1 cellular context compared by ENCODE assay signal in genomic region chr2:230738924-230739323, GRCh38.
A peak's percentile ranks its signal among the peaks of the same experiment; 100 is the strongest.
TF ChIP-seq lines count a peak whose summit lies in the region.

No MANE protein-coding gene starts in this region.

TF ChIP-seq in HepG2, 621 proteins besides CTCF, POLR2A, EP300 and RAD21 (continued from another document and continues in another):
- TF ChIP-seq POGK (CRISPR knock-in tag; conservative IDR thresholded peaks at IDR 0.05) (no peak), ATRX (CRISPR knock-in tag; IDR thresholded peaks at IDR 0.05; ENCODE audit: borderline replicate concordance) (no peak), SNAPC2 (CRISPR knock-in tag; IDR thresholded peaks at IDR 0.05) (no peak), NR2C2 (CRISPR knock-in tag; IDR thresholded peaks at IDR 0.05; ENCODE audit: borderline replicate concordance) (no peak), ZNF773 (CRISPR knock-in tag; IDR thresholded peaks at IDR 0.05; ENCODE audit: borderline replicate concordance) (no peak), ZNF256 (CRISPR knock-in tag; conservative IDR thresholded peaks at IDR 0.05) (no peak), KMT2A (CRISPR knock-in tag; IDR thresholded peaks at IDR 0.05) (no peak; the same call in 1 of the 2 replicates), ZNF629 (CRISPR knock-in tag; conservative IDR thresholded peaks at IDR 0.05) (no peak), GATA4 (IDR thresholded peaks at IDR 0.05; ENCODE audit: borderline replicate concordance, low read depth) (peak; percentile 53; the same call in 1 of the 2 replicates), MXI1 (IDR thresholded peaks at IDR 0.05; ENCODE audit: borderline replicate concordance, low read depth, low read length) (no peak), KDM5B (CRISPR knock-in tag; IDR thresholded peaks at IDR 0.05; ENCODE audit: borderline replicate concordance) (no peak), ZZZ3 (CRISPR knock-in tag; IDR thresholded peaks at IDR 0.05; ENCODE audit: borderline replicate concordance) (no peak), ISL2 (CRISPR knock-in tag; IDR thresholded peaks at IDR 0.05) (peak; percentile 96), FIP1L1 (IDR thresholded peaks at IDR 0.05; ENCODE audit: borderline replicate concordance, insufficient read depth, low read depth, low read length) (no peak), ZNF446 (CRISPR knock-in tag; IDR thresholded peaks at IDR 0.05) (no peak), NFKB2 (CRISPR knock-in tag; IDR thresholded peaks at IDR 0.05; ENCODE audit: borderline replicate concordance) (no peak), SALL2 (CRISPR knock-in tag; IDR thresholded peaks at IDR 0.05) (no peak), ZNF75D (CRISPR knock-in tag; IDR thresholded peaks at IDR 0.05; ENCODE audit: borderline replicate concordance) (no peak), ZNF562 (CRISPR knock-in tag; IDR thresholded peaks at IDR 0.05; ENCODE audit: borderline replicate concordance) (no peak), ZNF598 (CRISPR knock-in tag; IDR thresholded peaks at IDR 0.05; ENCODE audit: borderline replicate concordance) (no peak), ISX (CRISPR knock-in tag; conservative IDR thresholded peaks at IDR 0.05) (no peak), CHD2 (IDR thresholded peaks at IDR 0.05; ENCODE audit: low read depth, low read length) (no peak), SIN3B (IDR thresholded peaks at IDR 0.05; ENCODE audit: low read length) (no peak), ZNF883 (CRISPR knock-in tag; IDR thresholded peaks at IDR 0.05; ENCODE audit: not compliant biosample characterization) (no peak), RAD51 (IDR thresholded peaks at IDR 0.05; ENCODE audit: borderline replicate concordance) (no peak), MYC (CRISPR knock-in tag; IDR thresholded peaks at IDR 0.05; ENCODE audit: borderline replicate concordance) (no peak), TARDBP (CRISPR knock-in tag; IDR thresholded peaks at IDR 0.05) (peak; percentile 67; the same call in 1 of the 2 replicates), RBAK (CRISPR knock-in tag; IDR thresholded peaks at IDR 0.05) (no peak), IKZF1 (IDR thresholded peaks at IDR 0.05) (no peak), ETV5 (CRISPR knock-in tag; IDR thresholded peaks at IDR 0.05; ENCODE audit: borderline replicate concordance) (peak; percentile 35; the same call in 1 of the 2 replicates), ASH2L (IDR thresholded peaks at IDR 0.05; ENCODE audit: insufficient read length, low read depth, low read length) (peak; percentile 70), POLR2G (IDR thresholded peaks at IDR 0.05; ENCODE audit: low read depth, low read length) (no peak), DPF2 (CRISPR knock-in tag; IDR thresholded peaks at IDR 0.05; ENCODE audit: borderline replicate concordance, low read depth) (peak; percentile 91; the same call in 1 of the 2 replicates), HOXD1 (CRISPR knock-in tag; IDR thresholded peaks at IDR 0.05) (peak; percentile 23; the same call in 1 of the 2 replicates), SMC3 (IDR thresholded peaks at IDR 0.05; ENCODE audit: low read length) (no peak), EZH2 (conservative IDR thresholded peaks at IDR 0.05; ENCODE audit: low read depth, low read length) (no peak), THAP11 (CRISPR knock-in tag; IDR thresholded peaks at IDR 0.05) (peak; percentile 57), ZNF383 (CRISPR knock-in tag; IDR thresholded peaks at IDR 0.05; ENCODE audit: borderline replicate concordance) (no peak), CENPT (CRISPR knock-in tag; IDR thresholded peaks at IDR 0.05; ENCODE audit: low read depth) (no peak), ZNF296 (CRISPR knock-in tag; conservative IDR thresholded peaks at IDR 0.05) (no peak), POLR2AphosphoS2 (IDR thresholded peaks at IDR 0.05; ENCODE audit: low read depth, low read length) (no peak), ATAD3A (CRISPR knock-in tag; IDR thresholded peaks at IDR 0.05) (no peak), ZNF597 (CRISPR knock-in tag; IDR thresholded peaks at IDR 0.05) (no peak), TBX2 (CRISPR knock-in tag; IDR thresholded peaks at IDR 0.05; ENCODE audit: borderline replicate concordance) (0 out of 2 replicates have a peak, but pooled peaks have one; percentile 20), ZNF737 (CRISPR knock-in tag; IDR thresholded peaks at IDR 0.05; ENCODE audit: borderline replicate concordance) (no peak), KLF13 (CRISPR knock-in tag; IDR thresholded peaks at IDR 0.05) (no peak), NCOA1 (CRISPR knock-in tag; IDR thresholded peaks at IDR 0.05) (no peak), ZNF550 (CRISPR knock-in tag; IDR thresholded peaks at IDR 0.05; ENCODE audit: borderline replicate concordance) (no peak), ATM (IDR thresholded peaks at IDR 0.05; ENCODE audit: borderline replicate concordance) (no peak), ZNF326 (CRISPR knock-in tag; IDR thresholded peaks at IDR 0.05; ENCODE audit: borderline replicate concordance) (no peak)
- TF ChIP-seq, protein P1, sequence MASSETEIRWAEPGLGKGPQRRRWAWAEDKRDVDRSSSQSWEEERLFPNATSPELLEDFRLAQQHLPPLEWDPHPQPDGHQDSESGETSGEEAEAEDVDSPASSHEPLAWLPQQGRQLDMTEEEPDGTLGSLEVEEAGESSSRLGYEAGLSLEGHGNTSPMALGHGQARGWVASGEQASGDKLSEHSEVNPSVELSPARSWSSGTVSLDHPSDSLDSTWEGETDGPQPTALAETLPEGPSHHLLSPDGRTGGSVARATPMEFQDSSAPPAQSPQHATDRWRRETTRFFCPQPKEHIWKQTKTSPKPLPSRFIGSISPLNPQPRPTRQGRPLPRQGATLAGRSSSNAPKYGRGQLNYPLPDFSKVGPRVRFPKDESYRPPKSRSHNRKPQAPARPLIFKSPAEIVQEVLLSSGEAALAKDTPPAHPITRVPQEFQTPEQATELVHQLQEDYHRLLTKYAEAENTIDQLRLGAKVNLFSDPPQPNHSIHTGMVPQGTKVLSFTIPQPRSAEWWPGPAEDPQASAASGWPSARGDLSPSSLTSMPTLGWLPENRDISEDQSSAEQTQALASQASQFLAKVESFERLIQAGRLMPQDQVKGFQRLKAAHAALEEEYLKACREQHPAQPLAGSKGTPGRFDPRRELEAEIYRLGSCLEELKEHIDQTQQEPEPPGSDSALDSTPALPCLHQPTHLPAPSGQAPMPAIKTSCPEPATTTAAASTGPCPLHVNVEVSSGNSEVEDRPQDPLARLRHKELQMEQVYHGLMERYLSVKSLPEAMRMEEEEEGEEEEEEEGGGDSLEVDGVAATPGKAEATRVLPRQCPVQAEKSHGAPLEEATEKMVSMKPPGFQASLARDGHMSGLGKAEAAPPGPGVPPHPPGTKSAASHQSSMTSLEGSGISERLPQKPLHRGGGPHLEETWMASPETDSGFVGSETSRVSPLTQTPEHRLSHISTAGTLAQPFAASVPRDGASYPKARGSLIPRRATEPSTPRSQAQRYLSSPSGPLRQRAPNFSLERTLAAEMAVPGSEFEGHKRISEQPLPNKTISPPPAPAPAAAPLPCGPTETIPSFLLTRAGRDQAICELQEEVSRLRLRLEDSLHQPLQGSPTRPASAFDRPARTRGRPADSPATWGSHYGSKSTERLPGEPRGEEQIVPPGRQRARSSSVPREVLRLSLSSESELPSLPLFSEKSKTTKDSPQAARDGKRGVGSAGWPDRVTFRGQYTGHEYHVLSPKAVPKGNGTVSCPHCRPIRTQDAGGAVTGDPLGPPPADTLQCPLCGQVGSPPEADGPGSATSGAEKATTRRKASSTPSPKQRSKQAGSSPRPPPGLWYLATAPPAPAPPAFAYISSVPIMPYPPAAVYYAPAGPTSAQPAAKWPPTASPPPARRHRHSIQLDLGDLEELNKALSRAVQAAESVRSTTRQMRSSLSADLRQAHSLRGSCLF (CRISPR knock-in tag; IDR thresholded peaks at IDR 0.05; ENCODE audit: borderline replicate concordance) = no peak
- TF ChIP-seq, protein P2, sequence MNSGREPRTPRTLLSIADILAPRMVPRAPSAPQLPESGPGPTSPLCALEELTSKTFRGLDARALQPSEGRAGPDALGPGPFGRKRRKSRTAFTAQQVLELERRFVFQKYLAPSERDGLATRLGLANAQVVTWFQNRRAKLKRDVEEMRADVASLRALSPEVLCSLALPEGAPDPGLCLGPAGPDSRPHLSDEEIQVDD (CRISPR knock-in tag; IDR thresholded peaks at IDR 0.05; ENCODE audit: borderline replicate concordance) = no peak
- TF ChIP-seq, protein P3, sequence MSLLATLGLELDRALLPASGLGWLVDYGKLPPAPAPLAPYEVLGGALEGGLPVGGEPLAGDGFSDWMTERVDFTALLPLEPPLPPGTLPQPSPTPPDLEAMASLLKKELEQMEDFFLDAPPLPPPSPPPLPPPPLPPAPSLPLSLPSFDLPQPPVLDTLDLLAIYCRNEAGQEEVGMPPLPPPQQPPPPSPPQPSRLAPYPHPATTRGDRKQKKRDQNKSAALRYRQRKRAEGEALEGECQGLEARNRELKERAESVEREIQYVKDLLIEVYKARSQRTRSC (CRISPR knock-in tag; IDR thresholded peaks at IDR 0.05; ENCODE audit: low read depth) = no peak
- TF ChIP-seq, protein P4, sequence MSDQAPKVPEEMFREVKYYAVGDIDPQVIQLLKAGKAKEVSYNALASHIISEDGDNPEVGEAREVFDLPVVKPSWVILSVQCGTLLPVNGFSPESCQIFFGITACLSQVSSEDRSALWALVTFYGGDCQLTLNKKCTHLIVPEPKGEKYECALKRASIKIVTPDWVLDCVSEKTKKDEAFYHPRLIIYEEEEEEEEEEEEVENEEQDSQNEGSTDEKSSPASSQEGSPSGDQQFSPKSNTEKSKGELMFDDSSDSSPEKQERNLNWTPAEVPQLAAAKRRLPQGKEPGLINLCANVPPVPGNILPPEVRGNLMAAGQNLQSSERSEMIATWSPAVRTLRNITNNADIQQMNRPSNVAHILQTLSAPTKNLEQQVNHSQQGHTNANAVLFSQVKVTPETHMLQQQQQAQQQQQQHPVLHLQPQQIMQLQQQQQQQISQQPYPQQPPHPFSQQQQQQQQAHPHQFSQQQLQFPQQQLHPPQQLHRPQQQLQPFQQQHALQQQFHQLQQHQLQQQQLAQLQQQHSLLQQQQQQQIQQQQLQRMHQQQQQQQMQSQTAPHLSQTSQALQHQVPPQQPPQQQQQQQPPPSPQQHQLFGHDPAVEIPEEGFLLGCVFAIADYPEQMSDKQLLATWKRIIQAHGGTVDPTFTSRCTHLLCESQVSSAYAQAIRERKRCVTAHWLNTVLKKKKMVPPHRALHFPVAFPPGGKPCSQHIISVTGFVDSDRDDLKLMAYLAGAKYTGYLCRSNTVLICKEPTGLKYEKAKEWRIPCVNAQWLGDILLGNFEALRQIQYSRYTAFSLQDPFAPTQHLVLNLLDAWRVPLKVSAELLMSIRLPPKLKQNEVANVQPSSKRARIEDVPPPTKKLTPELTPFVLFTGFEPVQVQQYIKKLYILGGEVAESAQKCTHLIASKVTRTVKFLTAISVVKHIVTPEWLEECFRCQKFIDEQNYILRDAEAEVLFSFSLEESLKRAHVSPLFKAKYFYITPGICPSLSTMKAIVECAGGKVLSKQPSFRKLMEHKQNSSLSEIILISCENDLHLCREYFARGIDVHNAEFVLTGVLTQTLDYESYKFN (CRISPR knock-in tag; conservative IDR thresholded peaks at IDR 0.05) = peak; percentile 94
- TF ChIP-seq, protein P5, sequence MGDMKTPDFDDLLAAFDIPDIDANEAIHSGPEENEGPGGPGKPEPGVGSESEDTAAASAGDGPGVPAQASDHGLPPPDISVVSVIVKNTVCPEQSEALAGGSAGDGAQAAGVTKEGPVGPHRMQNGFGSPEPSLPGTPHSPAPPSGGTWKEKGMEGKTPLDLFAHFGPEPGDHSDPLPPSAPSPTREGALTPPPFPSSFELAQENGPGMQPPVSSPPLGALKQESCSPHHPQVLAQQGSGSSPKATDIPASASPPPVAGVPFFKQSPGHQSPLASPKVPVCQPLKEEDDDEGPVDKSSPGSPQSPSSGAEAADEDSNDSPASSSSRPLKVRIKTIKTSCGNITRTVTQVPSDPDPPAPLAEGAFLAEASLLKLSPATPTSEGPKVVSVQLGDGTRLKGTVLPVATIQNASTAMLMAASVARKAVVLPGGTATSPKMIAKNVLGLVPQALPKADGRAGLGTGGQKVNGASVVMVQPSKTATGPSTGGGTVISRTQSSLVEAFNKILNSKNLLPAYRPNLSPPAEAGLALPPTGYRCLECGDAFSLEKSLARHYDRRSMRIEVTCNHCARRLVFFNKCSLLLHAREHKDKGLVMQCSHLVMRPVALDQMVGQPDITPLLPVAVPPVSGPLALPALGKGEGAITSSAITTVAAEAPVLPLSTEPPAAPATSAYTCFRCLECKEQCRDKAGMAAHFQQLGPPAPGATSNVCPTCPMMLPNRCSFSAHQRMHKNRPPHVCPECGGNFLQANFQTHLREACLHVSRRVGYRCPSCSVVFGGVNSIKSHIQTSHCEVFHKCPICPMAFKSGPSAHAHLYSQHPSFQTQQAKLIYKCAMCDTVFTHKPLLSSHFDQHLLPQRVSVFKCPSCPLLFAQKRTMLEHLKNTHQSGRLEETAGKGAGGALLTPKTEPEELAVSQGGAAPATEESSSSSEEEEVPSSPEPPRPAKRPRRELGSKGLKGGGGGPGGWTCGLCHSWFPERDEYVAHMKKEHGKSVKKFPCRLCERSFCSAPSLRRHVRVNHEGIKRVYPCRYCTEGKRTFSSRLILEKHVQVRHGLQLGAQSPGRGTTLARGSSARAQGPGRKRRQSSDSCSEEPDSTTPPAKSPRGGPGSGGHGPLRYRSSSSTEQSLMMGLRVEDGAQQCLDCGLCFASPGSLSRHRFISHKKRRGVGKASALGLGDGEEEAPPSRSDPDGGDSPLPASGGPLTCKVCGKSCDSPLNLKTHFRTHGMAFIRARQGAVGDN (CRISPR knock-in tag; IDR thresholded peaks at IDR 0.05) = no peak
